1 cellular context compared by ENCODE assay signal in genomic region chr11:65988791-65989592, GRCh38.
A peak's percentile ranks its signal among the peaks of the same experiment; 100 is the strongest.
TF ChIP-seq lines count a peak whose summit lies in the region.

No MANE protein-coding gene starts in this region.

TF ChIP-seq in K562, 482 proteins besides CTCF, POLR2A, EP300 and RAD21 (continued from another document and continues in another):
- TF ChIP-seq RERE (CRISPR knock-in tag; IDR thresholded peaks at IDR 0.05; ENCODE audit: borderline replicate concordance) (no peak), ZNF134 (CRISPR knock-in tag; conservative IDR thresholded peaks at IDR 0.05) (no peak), MBD2 (IDR thresholded peaks at IDR 0.05; ENCODE audit: borderline replicate concordance, low read depth) (no peak), NR1H2 (CRISPR knock-in tag; IDR thresholded peaks at IDR 0.05) (no peak), ZNF274 (IDR thresholded peaks at IDR 0.05; ENCODE audit: borderline replicate concordance, low read depth, low read length) (no peak), MTA1 (IDR thresholded peaks at IDR 0.05; ENCODE audit: borderline replicate concordance) (no peak), CBX5 (IDR thresholded peaks at IDR 0.05; ENCODE audit: borderline replicate concordance, low read depth) (no peak), MEF2D (tag; conservative IDR thresholded peaks at IDR 0.05; ENCODE audit: low read depth) (no peak), E2F1 (CRISPR knock-in tag; IDR thresholded peaks at IDR 0.05) (peak; percentile 29; the same call in 1 of the 2 replicates), ZNF354B (CRISPR knock-in tag; IDR thresholded peaks at IDR 0.05) (no peak), NRF1 (conservative IDR thresholded peaks at IDR 0.05 in 1 of 2, IDR thresholded peaks at IDR 0.05 in 1 of 2) (no peak), ZEB2 (IDR thresholded peaks at IDR 0.05) (no peak), ESRRB (CRISPR knock-in tag; IDR thresholded peaks at IDR 0.05; ENCODE audit: borderline replicate concordance) (no peak), RBM25 (IDR thresholded peaks at IDR 0.05; ENCODE audit: low read depth, low read length, severe bottlenecking) (no peak), MLLT1 (IDR thresholded peaks at IDR 0.05) (peak in 1 of 2 experiments; percentile 90; a peak in 2 of 4 replicates), THAP7 (CRISPR knock-in tag; IDR thresholded peaks at IDR 0.05) (no peak), TCF15 (CRISPR knock-in tag; IDR thresholded peaks at IDR 0.05) (no peak), RBM34 (IDR thresholded peaks at IDR 0.05; ENCODE audit: borderline replicate concordance, insufficient read depth, low read length) (no peak), TCF3 (CRISPR knock-in tag; IDR thresholded peaks at IDR 0.05) (no peak; the same call in 1 of the 2 replicates), ZZZ3 (IDR thresholded peaks at IDR 0.05) (no peak), NONO (IDR thresholded peaks at IDR 0.05; ENCODE audit: low read depth in 2 of 2, low read length in 1 of 2) (no peak), SAP30 (IDR thresholded peaks at IDR 0.05; ENCODE audit: borderline replicate concordance, insufficient read depth, low read depth, low read length, poor library complexity, severe bottlenecking) (no peak), HNRNPUL1 (IDR thresholded peaks at IDR 0.05; ENCODE audit: low read length) (no peak), NCOA2 (IDR thresholded peaks at IDR 0.05; ENCODE audit: partially characterized antibody in 2 of 2) (no peak), GTF3C2 (IDR thresholded peaks at IDR 0.05; ENCODE audit: borderline replicate concordance, extremely low read depth, insufficient read length) (no peak), ZFX (CRISPR knock-in tag; IDR thresholded peaks at IDR 0.05) (no peak; the same call in 1 of the 2 replicates), STAT5A (IDR thresholded peaks at IDR 0.05; ENCODE audit: borderline replicate concordance, low read length) (no peak), MYNN (IDR thresholded peaks at IDR 0.05) (peak; percentile 65), MYNN (CRISPR knock-in tag; IDR thresholded peaks at IDR 0.05) (no peak), ZHX1 (conservative IDR thresholded peaks at IDR 0.05; ENCODE audit: low read length) (no peak), ZBTB5 (IDR thresholded peaks at IDR 0.05) (no peak), ZNF395 (CRISPR knock-in tag; IDR thresholded peaks at IDR 0.05) (no peak), POLR2AphosphoS2 (IDR thresholded peaks at IDR 0.05; ENCODE audit: low read length) (no peak), TCFL5 (CRISPR knock-in tag; conservative IDR thresholded peaks at IDR 0.05) (no peak), BRD9 (IDR thresholded peaks at IDR 0.05; ENCODE audit: low read depth, partially characterized antibody) (no peak), ZNF280B (CRISPR knock-in tag; IDR thresholded peaks at IDR 0.05) (no peak), SREBF2 (CRISPR knock-in tag; IDR thresholded peaks at IDR 0.05) (no peak), KLF10 (CRISPR knock-in tag; IDR thresholded peaks at IDR 0.05) (no peak), ZBED1 (IDR thresholded peaks at IDR 0.05) (no peak), ZNF347 (CRISPR knock-in tag; IDR thresholded peaks at IDR 0.05; ENCODE audit: low read depth) (no peak), SP1 (CRISPR knock-in tag; IDR thresholded peaks at IDR 0.05) (peak; percentile 74)
